In genomic region chr9:112327718-112328450, GRCh38 we compare ENCODE assay signal across 13 cellular contexts. TPM values are rescaled to one million over a fixed set of nuclear protein-coding genes. Genes with fewer than 3 reads are reported as not detected.
DNase-seq lines count a peak whose midpoint lies in the region; ATAC-seq and TF ChIP-seq lines count a peak whose summit lies in the region.
"Had no signal": no experiment of that assay in that cellular context is flagged by ENCODE, and none has a peak within 500 bp of the region (broad histone marks: within the 10 kb centered on the region; RNA-seq: fewer than 3 reads in every experiment).

No MANE protein-coding gene starts in this region.

- peaks cover 77% of the 10 kb centered on the region for H3K4me1 Mint-ChIP-seq in activated T-cell treated with anti-CD3 and anti-CD28 coated beads, Interleukin-2, amount 50 U/mL, for 72 hours (ENCODE audit: low read depth)
- peaks cover 39 to 53% of the 10 kb centered on the region in 2 donors for H3K4me1 Mint-ChIP-seq in effector memory CD8-positive, alpha-beta T cell (ENCODE audit: low read depth in 2 of 2)

- H3K27me3 Mint-ChIP-seq in activated T-cell treated with anti-CD3 and anti-CD28 coated beads, Interleukin-2, amount 50 U/mL, for 72 hours (ENCODE audit: low read depth): no peaks in the 10 kb centered on the region
- H3K27me3 Mint-ChIP-seq in effector memory CD8-positive, alpha-beta T cell: no peaks in the 10 kb centered on the region

- peak overlapping the region; percentile 74 for H3K27ac Mint-ChIP-seq in activated T-cell treated with anti-CD3 and anti-CD28 coated beads, Interleukin-2, amount 50 U/mL, for 72 hours
- H3K27ac Mint-ChIP-seq in effector memory CD8-positive, alpha-beta T cell: peak overlapping the region; percentile 49 to 83

- no peak for TF ChIP-seq CTCF in retinal pigment epithelial cell (conservative IDR thresholded peaks at IDR 0.05; ENCODE audit: low read depth, low read length)

- ATAC-seq in activated T-cell treated with anti-CD3 and anti-CD28 coated beads, Interleukin-2, amount 50 U/mL, for 72 hours (replicated peaks in 1 of 2): peak; percentile 51 to 71
- ATAC-seq in effector memory CD8-positive, alpha-beta T cell (replicated peaks): no peak
- ATAC-seq in HG02678 (IDR thresholded peaks at IDR 0.05; ENCODE audit: unreplicated experiment) (no peak), GM19351 (IDR thresholded peaks at IDR 0.05; ENCODE audit: unreplicated experiment) (no peak)

- peaks cover 8 to 28% of the 10 kb centered on the region in 2 donors for H3K36me3 Mint-ChIP-seq in activated T-cell treated with anti-CD3 and anti-CD28 coated beads, Interleukin-2, amount 50 U/mL, for 72 hours (ENCODE audit: insufficient read depth in 2 of 2)
- H3K36me3 Mint-ChIP-seq in effector memory CD8-positive, alpha-beta T cell (ENCODE audit: insufficient read depth): peaks cover 21% of the 10 kb centered on the region

- H3K9me3 Mint-ChIP-seq in activated T-cell treated with anti-CD3 and anti-CD28 coated beads, Interleukin-2, amount 50 U/mL, for 72 hours: peaks cover 0 to 3% of the 10 kb centered on the region in 2 donors
- H3K9me3 Mint-ChIP-seq in effector memory CD8-positive, alpha-beta T cell: peaks cover 0 to 2% of the 10 kb centered on the region in 2 donors

- no peak for DNase-seq in activated T-cell treated with anti-CD3 and anti-CD28 coated beads, Interleukin-2, amount 50 U/mL, for 72 hours
- no peak for DNase-seq in activated T-cell treated with anti-CD3 and anti-CD28 coated beads, Interleukin-2, amount 50 U/mL, for 1 hour
- DNase-seq in RKO (ENCODE audit: low spot score) (peak; percentile 49), retinal pigment epithelial cell (ENCODE audit: low read depth) (peak; percentile 89), dedifferentiated amniotic fluid mesenchymal stem cell (ENCODE audit: extremely low spot score) (no peak)
- no peak for DNase-seq in effector memory CD8-positive, alpha-beta T cell
- DNase-seq: activated effector memory CD4-positive, alpha-beta T cell treated with anti-CD3 and anti-CD28 coated beads, Interleukin-2, amount 50 U/mL, for 16 hours; NCI-H774; stimulated activated CD4-positive, alpha-beta T cell treated with anti-CD3 and anti-CD28 coated beads, Interleukin-12 subunit alpha, Interleukin-12 subunit beta, amount 100 ng/mL, for 4 hours; T-helper 9 cell had no signal

- H3K4me3 ChIP-seq in retinal pigment epithelial cell (ENCODE audit: low read length): no peak overlapping the region
- H3K4me3 ChIP-seq: hepatocyte had no signal

- H3K4me3 Mint-ChIP-seq in activated T-cell treated with anti-CD3 and anti-CD28 coated beads, Interleukin-2, amount 50 U/mL, for 72 hours: peak overlapping the region; percentile 21 to 29
- peak overlapping the region; percentile 53 to 55 for H3K4me3 Mint-ChIP-seq in effector memory CD8-positive, alpha-beta T cell

RNA-seq across cellular contexts. Expression of gene PTBP3, which starts 5.5 kb away (rescaled TPM):
- 100 to 1,000 TPM; 125 to 138 TPM for total RNA-seq in activated T-cell treated with anti-CD3 and anti-CD28 coated beads, Interleukin-2, amount 50 U/mL, for 72 hours

RNA-seq across cellular contexts. Expression of gene HSDL2, which starts 52.0 kb away (rescaled TPM):
- total RNA-seq in activated T-cell treated with anti-CD3 and anti-CD28 coated beads, Interleukin-2, amount 50 U/mL, for 72 hours: 10 to 100 TPM; 27.3 to 33.1 TPM

Comparison
In these comparisons a context has a peak if more than half of its experiments do, and no peak if none do; other contexts are left out.
1. ATAC-seq: peak in activated T-cell treated with anti-CD3 and anti-CD28 coated beads, Interleukin-2, amount 50 U/mL, for 72 hours (2 of 2); none in effector memory CD8-positive, alpha-beta T cell (single experiment), HG02678 (single experiment) and GM19351 (single experiment).
2. DNase-seq: peak in RKO (single experiment) and retinal pigment epithelial cell (single experiment); none in activated T-cell treated with anti-CD3 and anti-CD28 coated beads, Interleukin-2, amount 50 U/mL, for 72 hours (0 of 2), activated T-cell treated with anti-CD3 and anti-CD28 coated beads, Interleukin-2, amount 50 U/mL, for 1 hour (single experiment), effector memory CD8-positive, alpha-beta T cell (0 of 3) and dedifferentiated amniotic fluid mesenchymal stem cell (single experiment).